Comparison of ENCODE assay signal across 28 cellular contexts in genomic region chr19:27861411-27861975, GRCh38.
"Had no signal": no experiment of that assay in that cellular context is flagged by ENCODE, and none has a peak within 500 bp of the region (broad histone marks: within the 10 kb centered on the region; RNA-seq: fewer than 3 reads in every experiment).

No MANE protein-coding gene starts in this region.

- H3K36me3 Mint-ChIP-seq: activated naive CD4-positive, alpha-beta T cell treated with anti-CD3 and anti-CD28 coated beads, Interleukin-2, amount 10 ng/mL, durations not matched to agents 7 days and 5 days; activated naive CD8-positive, alpha-beta T cell treated with anti-CD3 and anti-CD28 coated beads, Interleukin-2, amount 10 ng/mL, durations not matched to agents 7 days and 5 days; brain had no signal

- H3K4me1 Mint-ChIP-seq: activated CD4-positive, alpha-beta memory T cell treated with anti-CD3 and anti-CD28 coated beads, Interleukin-2, amount 10 ng/mL, durations not matched to agents 7 days and 5 days; activated CD4-positive, alpha-beta T cell treated with anti-CD3 and anti-CD28 coated beads, Interleukin-2, amount 10 ng/mL, durations not matched to agents 7 days and 5 days; activated naive CD4-positive, alpha-beta T cell treated with anti-CD3 and anti-CD28 coated beads, Interleukin-2, amount 10 ng/mL, durations not matched to agents 7 days and 5 days; activated naive CD8-positive, alpha-beta T cell treated with anti-CD3 and anti-CD28 coated beads, Interleukin-2, amount 10 ng/mL, durations not matched to agents 7 days and 5 days; brain; central memory CD8-positive, alpha-beta T cell; endodermal cell had no signal

- H3K4me3 Mint-ChIP-seq: activated CD4-positive, alpha-beta memory T cell treated with anti-CD3 and anti-CD28 coated beads, Interleukin-2, amount 10 ng/mL, durations not matched to agents 7 days and 5 days; activated CD4-positive, alpha-beta T cell treated with anti-CD3 and anti-CD28 coated beads, Interleukin-2, amount 10 ng/mL, durations not matched to agents 7 days and 5 days; activated naive CD4-positive, alpha-beta T cell treated with anti-CD3 and anti-CD28 coated beads, Interleukin-2, amount 10 ng/mL, durations not matched to agents 7 days and 5 days; activated naive CD8-positive, alpha-beta T cell treated with anti-CD3 and anti-CD28 coated beads, Interleukin-2, amount 10 ng/mL, durations not matched to agents 7 days and 5 days; activated T-cell treated with anti-CD3 and anti-CD28 coated beads, Interleukin-2, amount 50 U/mL, for 24 hours; activated T-cell treated with anti-CD3 and anti-CD28 coated beads, Interleukin-2, amount 50 U/mL, for 72 hours; brain; central memory CD8-positive, alpha-beta T cell; dendritic cell treated with granulocyte-macrophage colony-stimulating factor and Interleukin-4, amounts not matched to agents 40 ng/mL and 50 ng/mL, for 4 days; endodermal cell had no signal

- ATAC-seq: activated naive CD4-positive, alpha-beta T cell treated with anti-CD3 and anti-CD28 coated beads, Interleukin-2, amount 50 U/mL, for 72 hours; activated T-cell treated with anti-CD3 and anti-CD28 coated beads, Interleukin-2, amount 50 U/mL, for 72 hours; gastroesophageal sphincter had no signal

- H3K27ac Mint-ChIP-seq: activated CD4-positive, alpha-beta memory T cell treated with anti-CD3 and anti-CD28 coated beads, Interleukin-2, amount 10 ng/mL, durations not matched to agents 7 days and 5 days; activated CD4-positive, alpha-beta T cell treated with anti-CD3 and anti-CD28 coated beads, Interleukin-2, amount 10 ng/mL, durations not matched to agents 7 days and 5 days; activated naive CD4-positive, alpha-beta T cell treated with anti-CD3 and anti-CD28 coated beads, Interleukin-2, amount 10 ng/mL, durations not matched to agents 7 days and 5 days; activated naive CD4-positive, alpha-beta T cell treated with anti-CD3 and anti-CD28 coated beads, Interleukin-2, amount 50 U/mL, for 72 hours; activated naive CD8-positive, alpha-beta T cell treated with anti-CD3 and anti-CD28 coated beads, Interleukin-2, amount 10 ng/mL, durations not matched to agents 7 days and 5 days; activated T-cell treated with anti-CD3 and anti-CD28 coated beads, Interleukin-2, amount 50 U/mL, for 24 hours; activated T-cell treated with anti-CD3 and anti-CD28 coated beads, Interleukin-2, amount 50 U/mL, for 72 hours; brain; dendritic cell treated with granulocyte-macrophage colony-stimulating factor and Interleukin-4, amounts not matched to agents 40 ng/mL and 50 ng/mL, for 4 days; endodermal cell had no signal

- H3K36me3 ChIP-seq: ascending aorta, esophagus squamous epithelium, gastroesophageal sphincter had no signal

- H3K27ac ChIP-seq: ascending aorta, coronary artery, dorsolateral prefrontal cortex, esophagus squamous epithelium, gastroesophageal sphincter had no signal

- H3K27me3 Mint-ChIP-seq: activated CD4-positive, alpha-beta memory T cell treated with anti-CD3 and anti-CD28 coated beads, Interleukin-2, amount 10 ng/mL, durations not matched to agents 7 days and 5 days; activated CD4-positive, alpha-beta T cell treated with anti-CD3 and anti-CD28 coated beads, Interleukin-2, amount 10 ng/mL, durations not matched to agents 7 days and 5 days; activated naive CD4-positive, alpha-beta T cell treated with anti-CD3 and anti-CD28 coated beads, Interleukin-2, amount 10 ng/mL, durations not matched to agents 7 days and 5 days; activated naive CD8-positive, alpha-beta T cell treated with anti-CD3 and anti-CD28 coated beads, Interleukin-2, amount 10 ng/mL, durations not matched to agents 7 days and 5 days; activated T-cell treated with anti-CD3 and anti-CD28 coated beads, Interleukin-2, amount 50 U/mL, for 24 hours; central memory CD8-positive, alpha-beta T cell; dendritic cell treated with granulocyte-macrophage colony-stimulating factor and Interleukin-4, amounts not matched to agents 40 ng/mL and 50 ng/mL, for 4 days had no signal

- H3K27me3 ChIP-seq: ascending aorta, dorsolateral prefrontal cortex, esophagus squamous epithelium, gastroesophageal sphincter had no signal

- DNase-seq: activated CD4-positive, alpha-beta memory T cell treated with anti-CD3 and anti-CD28 coated beads, Interleukin-2, amount 10 ng/mL, durations not matched to agents 7 days and 5 days; activated CD4-positive, alpha-beta T cell treated with anti-CD3 and anti-CD28 coated beads for 1 hour; activated CD4-positive, alpha-beta T cell treated with anti-CD3 and anti-CD28 coated beads for 4 hours; activated CD4-positive, alpha-beta T cell treated with anti-CD3 and anti-CD28 coated beads, Interleukin-2, amount 10 ng/mL, durations not matched to agents 7 days and 5 days; activated CD4-positive, alpha-beta T cell treated with anti-CD3 and anti-CD28 coated beads, Interleukin-2, amount 50 U/mL, for 4 hours; activated CD4-positive, CD25-positive, alpha-beta regulatory T cell; activated CD8-positive, alpha-beta memory T cell treated with anti-CD3 and anti-CD28 coated beads, Interleukin-2, amount 50 U/mL, for 48 hours; activated gamma-delta T cell; activated naive CD4-positive, alpha-beta T cell; activated naive CD4-positive, alpha-beta T cell treated with anti-CD3 and anti-CD28 coated beads, Interleukin-2, amount 10 ng/mL, durations not matched to agents 7 days and 5 days; activated naive CD8-positive, alpha-beta T cell treated with anti-CD3 and anti-CD28 coated beads, Interleukin-2, amount 10 ng/mL, durations not matched to agents 7 days and 5 days; activated T-cell treated with anti-CD3 and anti-CD28 coated beads for 4 hours; activated T-cell treated with anti-CD3 and anti-CD28 coated beads, Interleukin-2, amount 50 U/mL, for 24 hours; activated T-cell treated with anti-CD3 and anti-CD28 coated beads, Interleukin-2, amount 50 U/mL, for 72 hours; dorsolateral prefrontal cortex; effector memory CD4-positive, alpha-beta T cell; endodermal cell; erythroblast; esophagus squamous epithelium; foreskin melanocyte; T-helper 2 cell had no signal

- H3K4me3 ChIP-seq: ascending aorta, coronary artery, dorsolateral prefrontal cortex, esophagus squamous epithelium, gastroesophageal sphincter had no signal

- H3K4me1 ChIP-seq: ascending aorta, esophagus squamous epithelium, gastroesophageal sphincter had no signal
